In genomic region chr1:234544094-234544579, GRCh38 we compare ENCODE assay signal across 8 cellular contexts.
DNase-seq lines count a peak whose midpoint lies in the region; TF ChIP-seq lines count a peak whose summit lies in the region.

No MANE protein-coding gene starts in this region.

- no peak overlapping the region for H3K4me3 ChIP-seq in AG09309 (ENCODE audit: control insufficient read depth, low read depth, low read length)
- no peak overlapping the region for H3K4me3 ChIP-seq in Jurkat, Clone E6-1 (ENCODE audit: low read length)

- DNase-seq in AG09309 (ENCODE audit: low read depth), result peak; percentile 77
- DNase-seq in Jurkat, Clone E6-1 (ENCODE audit: low read depth, low spot score), result peak; percentile 67
- DNase-seq in SK-MEL-5 (ENCODE audit: low read depth, low spot score), result peak; percentile 96
- DNase-seq in islet precursor cell, result peak; percentile 64
- peak; percentile 25 for DNase-seq in stimulated activated CD4-positive, alpha-beta T cell treated with anti-CD3 and anti-CD28 coated beads, Interleukin-12 subunit alpha, Interleukin-12 subunit beta, amount 100 ng/mL, for 4 hours
- DNase-seq in iPS-NIHi11 (ENCODE audit: low spot score), result no peak
- DNase-seq in GM13977 (ENCODE audit: low spot score), result no peak

- H3K4me1 Mint-ChIP-seq in brain, result peaks cover 86% of the 10 kb centered on the region

- H3K9me3 Mint-ChIP-seq in brain, result peaks cover 0 to 6% (median 0%) of the 10 kb centered on the region in 5 experiments

- TF ChIP-seq CTCF in AG09309 (IDR thresholded peaks at IDR 0.05; ENCODE audit: control insufficient read depth, insufficient read depth, low read depth, low read length, missing control alignments), result no peak
- no peak for TF ChIP-seq CTCF in brain (conservative IDR thresholded peaks at IDR 0.05)
- no peak for TF ChIP-seq CTCF in GM13977 (IDR thresholded peaks at IDR 0.05; ENCODE audit: extremely low read depth, insufficient read depth, missing control alignments)

- no peaks in the 10 kb centered on the region for H3K27me3 Mint-ChIP-seq in brain

- no peaks in the 10 kb centered on the region for H3K36me3 Mint-ChIP-seq in brain

- in situ Hi-C loops in SK-MEL-5 (cut with HindIII; ENCODE audit: low pct_unique_long_range_greater_than_20kb, low sequenced_read_pairs) (no loop called here), GM13977 (cut with MboI; ENCODE audit: low pct_unique_long_range_greater_than_20kb, low sequenced_read_pairs, unreplicated experiment) (no loop called here)

- H3K4me3 Mint-ChIP-seq in brain, result peak overlapping the region; percentile 10 to 80 (median 66)

- H3K27ac Mint-ChIP-seq in brain, result peak overlapping the region; percentile 63 to 100 (median 98)

Comparison
In these comparisons a context has a peak if more than half of its experiments do, and no peak if none do; other contexts are left out.
1. DNase-seq: peak in AG09309 (single experiment), Jurkat, Clone E6-1 (single experiment), SK-MEL-5 (single experiment), islet precursor cell (single experiment) and stimulated activated CD4-positive, alpha-beta T cell treated with anti-CD3 and anti-CD28 coated beads, Interleukin-12 subunit alpha, Interleukin-12 subunit beta, amount 100 ng/mL, for 4 hours (single experiment); none in iPS-NIHi11 (single experiment) and GM13977 (single experiment).